ENCODE assay signal across 20 cellular contexts in genomic region chr4:155062948-155063347, GRCh38.
"Had no signal": no experiment of that assay in that cellular context is flagged by ENCODE, and none has a peak within 500 bp of the region (broad histone marks: within the 10 kb centered on the region; RNA-seq: fewer than 3 reads in every experiment).

No MANE protein-coding gene starts in this region.

- ATAC-seq: heart right ventricle; left lobe of liver; natural killer cell; psoas muscle; right cardiac atrium; stimulated activated memory B cell treated with anti-CD40 and anti-IgM and Interleukin-4, amounts not matched to agents 10 μg/mL and 1 μg/mL and 100 μg/mL, for 72 hours; stimulated activated naive CD8-positive, alpha-beta T cell treated with anti-CD3 and anti-CD28 coated beads, Interleukin-15, Interleukin-2, amounts not matched to agents 100 U/mL and 50 U/mL, for 24 hours had no signal

- DNase-seq: effector CD8-positive, alpha-beta T cell; endodermal cell; foreskin melanocyte; glutamatergic neuron; heart right ventricle; hypothalamus; immature natural killer cell; kidney; natural killer cell; occipital lobe; ovary; posterior cingulate gyrus; psoas muscle; right cardiac atrium; sigmoid colon; stimulated activated CD4-positive, alpha-beta T cell treated with anti-CD3 and anti-CD28 coated beads, Interleukin-4, amount 100 ng/mL, for 4 hours; stimulated activated naive CD8-positive, alpha-beta T cell treated with anti-CD3 and anti-CD28 coated beads, Interleukin-15, Interleukin-2, amounts not matched to agents 100 U/mL and 50 U/mL, for 24 hours; upper lobe of left lung had no signal
